Comparison of ENCODE assay signal across 25 cellular contexts in the genomic region with DNA sequence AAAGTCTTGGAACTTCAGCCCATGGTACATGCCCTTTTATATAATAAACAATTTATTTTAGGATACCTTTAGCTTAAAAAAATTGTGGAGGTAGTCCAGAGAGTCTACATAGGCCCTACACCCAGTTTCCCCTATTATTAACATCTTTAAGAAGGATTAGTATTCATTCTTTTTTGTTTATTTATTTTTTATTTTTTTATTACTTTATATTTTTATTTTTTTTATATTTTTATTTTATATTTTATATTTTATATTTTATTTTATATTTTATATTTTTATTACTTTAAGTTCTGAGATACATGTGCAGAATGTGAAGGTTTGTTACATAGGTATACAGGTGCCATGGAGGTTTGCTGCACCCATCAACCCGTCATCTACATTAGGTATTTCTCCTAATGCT.
"Had no signal": no experiment of that assay in that cellular context is flagged by ENCODE, and none has a peak within 500 bp of the region (broad histone marks: within the 10 kb centered on the region; RNA-seq: fewer than 3 reads in every experiment).

No MANE protein-coding gene starts in this region.

- H3K9me3 ChIP-seq: colonic mucosa, gastrocnemius medialis had no signal

- H3K36me3 ChIP-seq: adrenal gland, colonic mucosa, gastrocnemius medialis, heart right ventricle had no signal

- H3K4me1 ChIP-seq: body of pancreas, colonic mucosa, gastrocnemius medialis had no signal

- ATAC-seq: activated CD4-positive, CD25-positive, alpha-beta regulatory T cell treated with anti-CD3 and anti-CD28 coated beads, Interleukin-2, amount 50 U/mL, for 24 hours; activated CD8-positive, alpha-beta memory T cell treated with anti-CD3 and anti-CD28 coated beads, Interleukin-2, amount 10 ng/mL, durations not matched to agents 7 days and 5 days; activated CD8-positive, alpha-beta T cell treated with anti-CD3 and anti-CD28 coated beads, Interleukin-2, amount 10 ng/mL, durations not matched to agents 7 days and 5 days; activated naive CD8-positive, alpha-beta T cell treated with anti-CD3 and anti-CD28 coated beads, Interleukin-2, amount 50 U/mL, for 24 hours; body of pancreas; esophagus mucosa; gastrocnemius medialis; heart right ventricle had no signal

- DNase-seq: activated B cell treated with CpG ODN at 0.5 μM for 24 hours; activated CD4-positive, alpha-beta memory T cell treated with anti-CD3 and anti-CD28 coated beads for 36 hours; activated CD8-positive, alpha-beta memory T cell treated with anti-CD3 and anti-CD28 coated beads, Interleukin-2, amount 10 ng/mL, durations not matched to agents 7 days and 5 days; activated CD8-positive, alpha-beta memory T cell treated with anti-CD3 and anti-CD28 coated beads, Interleukin-2, amount 50 U/mL, for 4 hours; activated CD8-positive, alpha-beta T cell treated with anti-CD3 and anti-CD28 coated beads, Interleukin-2, amount 10 ng/mL, durations not matched to agents 7 days and 5 days; activated effector memory CD4-positive, alpha-beta T cell treated with anti-CD3 and anti-CD28 coated beads, Interleukin-2, amount 50 U/mL, for 16 hours; activated naive CD4-positive, alpha-beta T cell treated with anti-CD3 and anti-CD28 coated beads for 36 hours; activated naive CD8-positive, alpha-beta T cell treated with anti-CD3 and anti-CD28 coated beads for 36 hours; activated naive CD8-positive, alpha-beta T cell treated with anti-CD3 and anti-CD28 coated beads, Interleukin-2, amount 50 U/mL, for 24 hours; activated T-cell treated with anti-CD3 and anti-CD28 coated beads, Interleukin-2, amount 50 U/mL, for 1 hour; activated T-cell treated with anti-CD3 and anti-CD28 coated beads, Interleukin-2, amount 50 U/mL, for 48 hours; adrenal gland; amygdala; aorta; body of pancreas; caudate nucleus; colonic mucosa; effector CD8-positive, alpha-beta T cell; foreskin fibroblast; gastrocnemius medialis; heart right ventricle; T-helper 2 cell had no signal

- H3K4me3 ChIP-seq: adrenal gland, body of pancreas, colonic mucosa, gastrocnemius medialis, heart right ventricle had no signal

- H3K27ac ChIP-seq: adrenal gland, body of pancreas, colonic mucosa, gastrocnemius medialis, heart right ventricle, VCaP had no signal
